ENCODE assay signal across 1 cellular context in genomic region chr20:53852025-53852424, GRCh38.
TF ChIP-seq lines count a peak whose summit lies in the region.

No MANE protein-coding gene starts in this region.

TF ChIP-seq in SK-N-SH, 30 proteins besides CTCF, POLR2A, EP300 and RAD21:
- TF ChIP-seq TCF12 (IDR thresholded peaks at IDR 0.05) = no peak
- no peak for TF ChIP-seq JUND (IDR thresholded peaks at IDR 0.05)
- no peak for TF ChIP-seq ELF1 (IDR thresholded peaks at IDR 0.05)
- no peak for TF ChIP-seq SMC3 (IDR thresholded peaks at IDR 0.05; ENCODE audit: low read depth, low read length)
- no peak for TF ChIP-seq RXRA (IDR thresholded peaks at IDR 0.05; ENCODE audit: borderline replicate concordance, low read depth)
- no peak for TF ChIP-seq ZBTB33 (IDR thresholded peaks at IDR 0.05; ENCODE audit: borderline replicate concordance, low read depth)
- TF ChIP-seq GATA2 (CRISPR knock-in tag; IDR thresholded peaks at IDR 0.05) = no peak
- TF ChIP-seq FOSL2 (IDR thresholded peaks at IDR 0.05; ENCODE audit: borderline replicate concordance, low read depth) = no peak
- TF ChIP-seq RCOR1 (IDR thresholded peaks at IDR 0.05; ENCODE audit: low read length) = no peak
